Comparison of ENCODE assay signal across 35 cellular contexts in the genomic region with DNA sequence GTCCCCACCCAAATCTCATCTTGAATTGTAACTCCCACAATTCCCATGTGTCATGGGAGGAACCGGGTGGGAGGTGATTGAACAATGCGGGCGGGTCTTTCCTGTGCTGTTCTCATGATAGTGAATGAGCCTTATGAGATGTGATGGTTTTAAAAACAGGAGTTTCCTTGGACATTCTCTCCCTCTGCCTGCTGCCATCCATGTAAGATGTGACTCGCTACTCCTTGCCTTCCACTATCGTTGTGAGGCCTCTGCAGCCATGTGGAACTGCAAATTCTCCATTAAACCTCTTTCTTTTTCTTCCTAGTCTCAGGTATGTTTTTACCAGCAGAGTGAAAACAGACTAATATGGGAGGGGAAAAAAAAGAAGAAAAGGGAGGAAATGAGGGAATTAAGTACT.
"Had no signal": no experiment of that assay in that cellular context is flagged by ENCODE, and none has a peak within 500 bp of the region (broad histone marks: within the 10 kb centered on the region; RNA-seq: fewer than 3 reads in every experiment).

No MANE protein-coding gene starts in this region.

- H3K27me3 ChIP-seq: MG63 had no signal

- DNase-seq: Karpas-422, Kasumi-1, MG63, MM.1S, MV-4-11, NCI-H1048, NCI-H1092, NCI-H1092 treated with DMSO at 0.1 percent for 48 hours, NCI-H1105, NCI-H1105 treated with DMSO at 0.1 percent for 48 hours, NCI-H1417, NCI-H1417 treated with DMSO at 0.1 percent for 48 hours, NCI-H1436, NCI-H1436 treated with DMSO at 0.1 percent for 48 hours, NCI-H146, NCI-H1694, NCI-H1694 treated with DMSO at 0.1 percent for 48 hours, NCI-H187, NCI-H187 treated with DMSO at 0.1 percent for 48 hours, NCI-H1930, NCI-H2029, NCI-H2029 treated with DMSO at 0.1 percent for 48 hours, NCI-H2081, NCI-H2081 treated with DMSO at 0.1 percent for 48 hours, NCI-H2107, NCI-H2171, NCI-H2171 treated with DMSO at 0.1 percent for 48 hours, NCI-H2227 treated with DMSO at 0.1 percent for 48 hours, NCI-H226, NCI-H345, NCI-H446, NCI-H446 treated with DMSO at 0.1 percent for 48 hours, NCI-H510A, NCI-H510A treated with DMSO at 0.1 percent for 48 hours, NCI-H524 had no signal

- H3K9me3 ChIP-seq: MG63 had no signal

- H3K4me3 ChIP-seq: MG63 had no signal

- H3K36me3 ChIP-seq: MG63 had no signal
